11 cellular contexts compared by ENCODE assay signal in genomic region chr9:38399191-38399590, GRCh38. TPM values are rescaled to one million over a fixed set of nuclear protein-coding genes. Genes with fewer than 3 reads are reported as not detected.
"Had no signal": no experiment of that assay in that cellular context is flagged by ENCODE, and none has a peak within 500 bp of the region (broad histone marks: within the 10 kb centered on the region; RNA-seq: fewer than 3 reads in every experiment).

No MANE protein-coding gene starts in this region.

RNA-seq across cellular contexts. Expression of gene IGFBPL1, which starts 25.1 kb away (rescaled TPM):
- total RNA-seq: esophagus mucosa, fibroblast of lung, fibroblast of villous mesenchyme, left lobe of liver, left ventricle myocardium inferior, mammary epithelial cell, mononuclear cell had no signal
- polyA plus RNA-seq: fibroblast of lung, foreskin keratinocyte, heart left ventricle, immature natural killer cell, liver had no signal
